8 cellular contexts compared by ENCODE assay signal in the genomic region with DNA sequence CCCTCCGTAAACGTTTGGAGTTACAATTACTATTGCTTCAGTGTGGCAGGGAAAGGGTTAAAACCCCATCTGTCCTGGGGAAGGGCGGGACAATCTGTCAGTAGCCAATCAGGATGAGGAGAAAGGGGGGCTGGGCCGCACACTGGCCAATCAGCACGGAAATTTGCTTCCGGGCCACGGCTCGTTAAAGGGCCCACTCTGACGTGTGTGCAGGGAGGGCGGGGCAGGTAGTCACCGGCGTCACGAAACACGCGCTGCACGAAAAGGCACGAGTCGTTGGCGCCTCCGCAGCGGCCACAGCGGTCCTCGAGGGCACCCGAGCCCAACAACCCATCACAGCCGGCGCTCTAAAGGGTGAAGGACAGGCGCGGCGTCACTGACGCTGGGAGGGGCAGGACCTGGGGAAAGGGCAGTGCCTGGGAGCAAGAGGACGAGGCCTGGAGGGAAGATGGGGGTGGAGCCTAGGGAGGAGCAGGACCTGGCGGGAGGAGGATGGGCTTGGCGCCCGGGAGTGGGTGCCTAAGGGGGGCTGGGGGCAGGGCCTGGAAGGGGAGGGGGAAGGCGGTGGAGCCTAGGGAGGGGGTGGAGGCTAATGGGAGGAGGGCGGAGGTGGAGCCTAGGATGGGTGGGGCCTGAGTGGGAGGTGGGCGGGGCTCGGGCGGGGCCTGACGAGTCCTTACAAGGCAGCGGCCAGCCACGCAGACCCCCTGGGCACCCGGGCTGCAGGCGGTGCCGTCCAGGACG. TPM values are rescaled to one million over a fixed set of nuclear protein-coding genes. Genes with fewer than 3 reads are reported as not detected.
DNase-seq lines count a peak whose midpoint lies in the region; ATAC-seq and TF ChIP-seq lines count a peak whose summit lies in the region.

No MANE protein-coding gene starts in this region.

- H3K4me1 Mint-ChIP-seq in CD4-positive, alpha-beta T cell (ENCODE audit: low read depth), result peaks cover 27% of the 10 kb centered on the region

- POLR2A ChIA-PET in CD4-positive, alpha-beta T cell (lab: Charles Lee), result interaction anchor here (2.0 kb wide), 1 partner anchor 17 kb away, joined by 7 read pairs; a partner anchor contains a TSS

- peak overlapping the region; percentile 87 for H3K27ac Mint-ChIP-seq in CD4-positive, alpha-beta T cell

- H3K27me3 ChIP-seq in CD4-positive, alpha-beta T cell (ENCODE audit: control insufficient read depth, insufficient read depth, low read length), result peaks cover 10% of the 10 kb centered on the region
- H3K27me3 ChIP-seq in HL-60 (ENCODE audit: insufficient read depth, poor library complexity, severe bottlenecking), result peaks cover 32% of the 10 kb centered on the region
- peaks cover 55% of the 10 kb centered on the region for H3K27me3 ChIP-seq in ectodermal cell (ENCODE audit: control insufficient read depth, insufficient read depth, low read length, poor library complexity, severe bottlenecking)
- H3K27me3 ChIP-seq in right lobe of liver, result no peaks in the 10 kb centered on the region

- peaks cover 23% of the 10 kb centered on the region for H3K27me3 Mint-ChIP-seq in CD4-positive, alpha-beta T cell

- H3K36me3 ChIP-seq in ectodermal cell (ENCODE audit: control insufficient read depth, insufficient read depth, low read length), result no peaks in the 10 kb centered on the region
- no peaks in the 10 kb centered on the region for H3K36me3 ChIP-seq in right lobe of liver

- CTCF ChIA-PET in CD4-positive, alpha-beta T cell (lab: Charles Lee), result interaction anchor here (0.6 kb wide), 1 partner anchor 219 kb away, joined by 3 read pairs; no protein-coding TSS in a partner anchor

- 2% methylated on average over 46 of the region's 46 CpGs for WGBS in ectodermal cell, 2 experiments
- under 1% methylated on average over 24 of the region's 46 CpGs for WGBS in right lobe of liver (ENCODE audit: insufficient coverage, low coverage, low lambda C conversion rate, missing lambda C conversion rate)

- peak; percentile 86 to 96 (median 90) for DNase-seq in CD4-positive, alpha-beta T cell
- DNase-seq in HL-60 (ENCODE audit: low read depth in 1 of 2, low spot score in 1 of 2), result peak; percentile 61 to 76
- peak; percentile 94 for DNase-seq in NCI-H774 (lab: John Stamatoyannopoulos, UW)
- peak; percentile 95 for DNase-seq in activated CD8-positive, alpha-beta memory T cell treated with anti-CD3 and anti-CD28 coated beads for 24 hours
- peak; percentile 88 to 90 (median 88) for DNase-seq in right lobe of liver
- DNase-seq in stimulated activated CD4-positive, alpha-beta T cell treated with anti-CD3 and anti-CD28 coated beads, Interleukin-2, amount 100 ng/mL, for 48 hours, result peak; percentile 85 to 87

- no peaks in the 10 kb centered on the region for H3K9me3 ChIP-seq in CD4-positive, alpha-beta T cell (ENCODE audit: control insufficient read depth, low read length)
- no peaks in the 10 kb centered on the region for H3K9me3 ChIP-seq in ectodermal cell (ENCODE audit: control insufficient read depth, low read length)
- H3K9me3 ChIP-seq in right lobe of liver, result no peaks in the 10 kb centered on the region

- TF ChIP-seq CTCF in CD4-positive, alpha-beta T cell (IDR thresholded peaks at IDR 0.05), result no peak
- TF ChIP-seq CTCF in HL-60 (IDR thresholded peaks at IDR 0.05; ENCODE audit: insufficient read depth, low read length) (no peak), right lobe of liver (IDR thresholded peaks at IDR 0.05) (no peak)

- H3K4me1 ChIP-seq in ectodermal cell (ENCODE audit: control insufficient read depth, insufficient read depth, low read length) (peaks cover 11% of the 10 kb centered on the region), right lobe of liver (peaks cover 0 to 4% (median 1%) of the 10 kb centered on the region in 4 donors)

- no peaks in the 10 kb centered on the region for H3K36me3 Mint-ChIP-seq in CD4-positive, alpha-beta T cell (ENCODE audit: low read depth)

- TF ChIP-seq POLR2A in right lobe of liver (IDR thresholded peaks at IDR 0.05), result no peak

- intact Hi-C loops in CD4-positive, alpha-beta T cell (cut with DNase I, micrococcal nuclease), result loop anchor here (1.0 kb wide), 2 partner anchors 17 to 18 kb away; a partner anchor contains a TSS
- intact Hi-C loops in right lobe of liver (cut with DNase I), result loop anchor here in 1 of 2 donors (10.0 kb wide), 1 partner anchor 223 kb away; a partner anchor contains a TSS

- peak; percentile 90 for ATAC-seq in CD4-positive, alpha-beta T cell (ENCODE audit: poor library complexity)
- ATAC-seq in right lobe of liver (peak; percentile 83 to 91 (median 85)), HG03025 (IDR thresholded peaks at IDR 0.05; ENCODE audit: low FRiP score, unreplicated experiment) (no peak)

- peak overlapping the region; percentile 87 for H3K4me3 Mint-ChIP-seq in CD4-positive, alpha-beta T cell

- H3K4me3 ChIP-seq in HL-60 (replicated peaks; ENCODE audit: insufficient read depth, low read length), result no peak overlapping the region
- H3K4me3 ChIP-seq in ectodermal cell (ENCODE audit: insufficient read depth, low read depth, low read length), result peak overlapping the region; percentile 58
- peak overlapping the region; percentile 31 to 50 (median 45) for H3K4me3 ChIP-seq in right lobe of liver

- no peaks in the 10 kb centered on the region for H3K9me3 Mint-ChIP-seq in CD4-positive, alpha-beta T cell

- no peak overlapping the region for H3K27ac ChIP-seq in CD4-positive, alpha-beta T cell (ENCODE audit: low read depth, low read length)
- no peak overlapping the region for H3K27ac ChIP-seq in HL-60 (replicated peaks)
- H3K27ac ChIP-seq in ectodermal cell (ENCODE audit: insufficient read depth, low read depth, low read length, poor library complexity, severe bottlenecking), result peak overlapping the region; percentile 87
- peak overlapping the region in 2 of 3 donors; percentile 47 to 57 for H3K27ac ChIP-seq in right lobe of liver

RNA-seq across cellular contexts. Expression of a gene that starts 4.9 kb away (rescaled TPM):
- total RNA-seq in CD4-positive, alpha-beta T cell, result 1 to 10 TPM; 4.3 to 5.7 TPM
- polyA plus RNA-seq in ectodermal cell (2013, experiment 1 of 4), result 0.52 TPM
- polyA plus RNA-seq in ectodermal cell (2013, experiment 2 of 4), result 0.43 TPM
- 0.37 TPM for polyA plus RNA-seq in ectodermal cell (2013, experiment 3 of 4)
- 0.57 TPM for polyA plus RNA-seq in ectodermal cell (2013, experiment 4 of 4)
- 1 to 10 TPM; 1.8 to 6.9 (median 4.5) TPM for total RNA-seq in right lobe of liver

RNA-seq across cellular contexts. Expression of a gene that starts 15.9 kb away (rescaled TPM):
- under 1 TPM in 1 of 2 experiments, not detected in 1; 0.14 TPM for total RNA-seq in CD4-positive, alpha-beta T cell
- 0.69 TPM for polyA plus RNA-seq in ectodermal cell (2013, experiment 1 of 4)
- polyA plus RNA-seq in ectodermal cell (2013, experiment 2 of 4), result 0.71 TPM
- polyA plus RNA-seq in ectodermal cell (2013, experiment 3 of 4), result 0.37 TPM
- polyA plus RNA-seq in ectodermal cell (2013, experiment 4 of 4), result 0.57 TPM
- not detected for total RNA-seq in right lobe of liver

RNA-seq across cellular contexts. Expression of a gene that starts 17.0 kb away (rescaled TPM):
- total RNA-seq in CD4-positive, alpha-beta T cell, result 1 to 10 TPM; 2.2 to 2.8 TPM
- 12.6 TPM for polyA plus RNA-seq in ectodermal cell (2013, experiment 1 of 4)
- polyA plus RNA-seq in ectodermal cell (2013, experiment 2 of 4), result 15.1 TPM
- 12.7 TPM for polyA plus RNA-seq in ectodermal cell (2013, experiment 3 of 4)
- 15.8 TPM for polyA plus RNA-seq in ectodermal cell (2013, experiment 4 of 4)
- total RNA-seq in right lobe of liver, result 100 to 1,000 TPM; 113 to 218 (median 177) TPM

RNA-seq across cellular contexts. Expression of a gene that starts 17.8 kb away (rescaled TPM):
- 1 to 10 TPM; 4.2 to 5.2 TPM for total RNA-seq in CD4-positive, alpha-beta T cell
- polyA plus RNA-seq in ectodermal cell (2013, experiment 1 of 4), result 6.6 TPM
- polyA plus RNA-seq in ectodermal cell (2013, experiment 2 of 4), result 7.1 TPM
- 8.8 TPM for polyA plus RNA-seq in ectodermal cell (2013, experiment 3 of 4)
- 10.1 TPM for polyA plus RNA-seq in ectodermal cell (2013, experiment 4 of 4)
- total RNA-seq in right lobe of liver, result 1 to 10 TPM; 2.0 to 8.0 (median 3.6) TPM

RNA-seq across cellular contexts. Expression of a gene that starts 28.9 kb away (rescaled TPM):
- 10 to 100 TPM; 14.9 to 15.8 TPM for total RNA-seq in CD4-positive, alpha-beta T cell
- polyA plus RNA-seq in ectodermal cell (2013, experiment 1 of 4), result 44.9 TPM
- polyA plus RNA-seq in ectodermal cell (2013, experiment 2 of 4), result 44.0 TPM
- polyA plus RNA-seq in ectodermal cell (2013, experiment 3 of 4), result 33.2 TPM
- 34.1 TPM for polyA plus RNA-seq in ectodermal cell (2013, experiment 4 of 4)
- 10 to 100 TPM; 12.2 to 32.7 (median 15.3) TPM for total RNA-seq in right lobe of liver

Comparison
In these comparisons a context has a peak if more than half of its experiments do, and no peak if none do; other contexts are left out.
1. H3K27ac ChIP-seq: peak in ectodermal cell (single experiment) and right lobe of liver (2 of 3); none in CD4-positive, alpha-beta T cell (single experiment) and HL-60 (single experiment).
2. RNA of a gene that starts 17.0 kb away (total RNA-seq): 113 to 218 TPM in right lobe of liver; 2.2 to 2.8 TPM in CD4-positive, alpha-beta T cell; every median in the first group is over 10 times any median in the second.
3. Peak in every context shown above with its lines, with median percentiles within 50 percentile points of each other: DNase-seq.